13 cellular contexts compared by ENCODE assay signal in genomic region chr20:1489764-1490436, GRCh38. TPM values are rescaled to one million over a fixed set of nuclear protein-coding genes. Genes with fewer than 3 reads are reported as not detected.
DNase-seq lines count a peak whose midpoint lies in the region; ATAC-seq and TF ChIP-seq lines count a peak whose summit lies in the region.
"Had no signal": no experiment of that assay in that cellular context is flagged by ENCODE, and none has a peak within 500 bp of the region (broad histone marks: within the 10 kb centered on the region; RNA-seq: fewer than 3 reads in every experiment).

No MANE protein-coding gene starts in this region.

- TF ChIP-seq EP300 in sigmoid colon (IDR thresholded peaks at IDR 0.05) = no peak

- peak overlapping the region in 3 of 4 donors; percentile 16 to 34 (median 32) for H3K4me3 ChIP-seq in sigmoid colon
- H3K4me3 ChIP-seq: smooth muscle cell had no signal

- H3K4me1 ChIP-seq in foreskin keratinocyte = peaks cover 32% of the 10 kb centered on the region
- H3K4me1 ChIP-seq in sigmoid colon = no peaks in the 10 kb centered on the region

- DNase-seq in GF-D8 (lab: John Stamatoyannopoulos, UW) (peak; percentile 13), SIG-M5 treated with dmso at 0.1 percent for 504 hours (lab: John Stamatoyannopoulos, UW; ENCODE audit: unreplicated experiment) (peak; percentile 98), foreskin keratinocyte (peak; percentile 91 to 96), sigmoid colon (peak; percentile 72), DMS 273 treated with DMSO at 0.1 percent for 48 hours (lab: John Stamatoyannopoulos, UW) (no peak), NCI-H748 (lab: John Stamatoyannopoulos, UW; ENCODE audit: unreplicated experiment) (no peak)
- DNase-seq in stimulated activated naive CD4-positive, alpha-beta T cell treated with Interleukin-2 at 50 U/mL for 16 hours (lab: John Stamatoyannopoulos, UW) = no peak
- DNase-seq: activated CD8-positive, alpha-beta T cell treated with anti-CD3 and anti-CD28 coated beads for 36 hours; activated naive CD8-positive, alpha-beta T cell treated with anti-CD3 and anti-CD28 coated beads, Interleukin-2, amount 50 U/mL, for 24 hours; CD4-positive, alpha-beta memory T cell; NCI-H510A had no signal

- no peaks in the 10 kb centered on the region for H3K36me3 ChIP-seq in sigmoid colon

- intact Hi-C loops in sigmoid colon (cut with DNase I) = no loop called here

- TF ChIP-seq CTCF in foreskin keratinocyte (conservative IDR thresholded peaks at IDR 0.05) (no peak), sigmoid colon (IDR thresholded peaks at IDR 0.05) (no peak)

- H3K27ac ChIP-seq in foreskin keratinocyte (peak overlapping the region; percentile 15), sigmoid colon (peak overlapping the region; percentile 45 to 72 (median 58))

- 68 to 69% methylated on average over 6 of the region's 6 CpGs for WGBS in sigmoid colon, 2 donors

- H3K27me3 ChIP-seq in foreskin keratinocyte (no peaks in the 10 kb centered on the region), sigmoid colon (peaks cover 0 to under 1% (median 0%) of the 10 kb centered on the region in 3 donors)

- no peak for TF ChIP-seq POLR2A in sigmoid colon (IDR thresholded peaks at IDR 0.05)

- no peaks in the 10 kb centered on the region for H3K9me3 ChIP-seq in sigmoid colon

- peak; percentile 96 for ATAC-seq in foreskin keratinocyte
- no peak for ATAC-seq in HG03442 (IDR thresholded peaks at IDR 0.05; ENCODE audit: unreplicated experiment)
- ATAC-seq: activated CD8-positive, alpha-beta T cell treated with anti-CD3 and anti-CD28 coated beads for 36 hours; activated naive CD8-positive, alpha-beta T cell treated with anti-CD3 and anti-CD28 coated beads, Interleukin-2, amount 50 U/mL, for 24 hours had no signal

RNA-seq across cellular contexts. Expression of gene SIRPB2, which starts 1.3 kb away (rescaled TPM):
- 0.28 and 0.48 TPM in 2 replicates for total RNA-seq in foreskin keratinocyte
- 0.31 and 0.43 TPM in 2 replicates for polyA plus RNA-seq in foreskin keratinocyte
- total RNA-seq in sigmoid colon = 10 to 100 TPM in 1 of 4 donors, 1 to 10 TPM in 3; 6.6 to 10.2 (median 8.9) TPM
- polyA plus RNA-seq in sigmoid colon = 1 to 10 TPM; 1.2 to 2.5 (median 2.3) TPM
- total RNA-seq: activated CD8-positive, alpha-beta T cell treated with anti-CD3 and anti-CD28 coated beads for 36 hours; CD4-positive, alpha-beta memory T cell; smooth muscle cell had no signal
- polyA plus RNA-seq: CD4-positive, alpha-beta memory T cell; smooth muscle cell had no signal

RNA-seq across cellular contexts. Expression of gene NSFL1C, which starts 23.3 kb away (rescaled TPM):
- 50.9 and 60.8 TPM in 2 replicates for total RNA-seq in foreskin keratinocyte
- polyA plus RNA-seq in foreskin keratinocyte = 99.6 and 109 TPM in 2 replicates
- 10 to 100 TPM; 33.5 to 46.5 (median 40.5) TPM for total RNA-seq in sigmoid colon
- polyA plus RNA-seq in sigmoid colon = 10 to 100 TPM; 49.9 to 61.9 (median 55.0) TPM

Comparison
In these comparisons a context has a peak if more than half of its experiments do, and no peak if none do; other contexts are left out.
1. DNase-seq: peak in GF-D8 (single experiment), SIG-M5 treated with dmso at 0.1 percent for 504 hours (single experiment), foreskin keratinocyte (2 of 2) and sigmoid colon (single experiment); none in DMS 273 treated with DMSO at 0.1 percent for 48 hours (single experiment), NCI-H748 (single experiment) and stimulated activated naive CD4-positive, alpha-beta T cell treated with Interleukin-2 at 50 U/mL for 16 hours (single experiment).